15 cellular contexts compared by ENCODE assay signal in the genomic region with DNA sequence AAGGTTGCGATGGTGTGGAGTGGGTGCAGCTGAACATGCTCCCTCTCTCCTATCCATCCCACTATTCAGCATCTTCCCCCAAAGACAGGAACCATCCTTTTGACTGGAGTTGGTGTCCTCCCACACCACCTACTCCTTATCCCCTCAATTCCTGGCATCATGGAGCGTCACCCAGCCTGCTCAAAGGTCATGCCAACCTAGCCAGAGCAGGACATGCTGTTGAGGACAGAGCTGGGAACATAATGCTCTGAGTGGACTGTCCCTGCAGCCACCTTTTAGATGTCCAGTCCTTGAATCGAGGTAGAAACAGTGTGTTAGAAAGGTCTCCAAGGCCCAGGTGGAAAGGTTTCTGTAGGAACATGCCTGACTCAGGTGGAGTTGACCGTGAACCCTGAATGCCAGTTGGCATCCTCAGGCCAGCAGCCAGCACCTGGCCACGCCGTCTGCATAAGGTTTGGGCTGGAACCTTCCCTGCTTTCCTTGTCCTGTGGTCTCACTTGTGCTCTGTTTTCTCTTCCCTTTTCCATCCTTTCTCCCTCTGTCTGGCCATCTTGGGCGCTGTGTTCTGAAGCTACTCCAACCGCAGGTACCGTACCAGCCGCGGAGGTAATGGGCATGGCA. TPM values are rescaled to one million over a fixed set of nuclear protein-coding genes. Genes with fewer than 3 reads are reported as not detected.
DNase-seq lines count a peak whose midpoint lies in the region; ATAC-seq and TF ChIP-seq lines count a peak whose summit lies in the region.
"Had no signal": no experiment of that assay in that cellular context is flagged by ENCODE, and none has a peak within 500 bp of the region (broad histone marks: within the 10 kb centered on the region; RNA-seq: fewer than 3 reads in every experiment).

No MANE protein-coding gene starts in this region.

- H3K4me1 ChIP-seq in OCI-LY3 (ENCODE audit: low read length): peaks cover 21% of the 10 kb centered on the region
- H3K4me1 ChIP-seq in right lobe of liver: peaks cover 0 to 38% (median 11%) of the 10 kb centered on the region in 4 donors
- H3K4me1 ChIP-seq in foreskin keratinocyte: no peaks in the 10 kb centered on the region
- H3K4me1 ChIP-seq: SJCRH30 had no signal

- ATAC-seq in right lobe of liver (peak; percentile 21 to 46 (median 42)), natural killer cell (no peak), foreskin keratinocyte (no peak), GM18517 (IDR thresholded peaks at IDR 0.05; ENCODE audit: unreplicated experiment) (no peak)

- H3K27me3 ChIP-seq in OCI-LY3 (ENCODE audit: low read depth, low read length): peaks cover 27% of the 10 kb centered on the region
- H3K27me3 ChIP-seq in right lobe of liver: no peaks in the 10 kb centered on the region
- peaks cover 35% of the 10 kb centered on the region for H3K27me3 ChIP-seq in foreskin keratinocyte
- H3K27me3 ChIP-seq: SJCRH30 had no signal

- peaks cover 5 to 7% of the 10 kb centered on the region in 2 donors for H3K4me1 Mint-ChIP-seq in natural killer cell

- DNase-seq in right lobe of liver (no peak), substantia nigra (lab: John Stamatoyannopoulos, UW) (no peak), HK-2 (ENCODE audit: unreplicated experiment) (no peak), natural killer cell (no peak), foreskin keratinocyte (no peak)
- DNase-seq: ACHN; CD8-positive, alpha-beta memory T cell; DMS79 treated with DMSO at 0.1 percent for 48 hours; KBM-7; NCI-H510A; SJCRH30 had no signal

- H3K4me3 Mint-ChIP-seq in natural killer cell: no peak overlapping the region
- H3K4me3 Mint-ChIP-seq: CD8-positive, alpha-beta memory T cell had no signal

- no peaks in the 10 kb centered on the region for H3K36me3 Mint-ChIP-seq in natural killer cell
- H3K36me3 Mint-ChIP-seq: CD8-positive, alpha-beta memory T cell had no signal

- intact Hi-C loops in right lobe of liver (cut with DNase I) (no loop called here), natural killer cell (cut with micrococcal nuclease) (no loop called here)

- H3K4me3 ChIP-seq in OCI-LY3 (ENCODE audit: low read length) (no peak overlapping the region), right lobe of liver (no peak overlapping the region)
- H3K4me3 ChIP-seq: SJCRH30 had no signal

- H3K4me2 ChIP-seq in OCI-LY3 (ENCODE audit: low read length): peak overlapping the region; percentile 6; the same call in 1 of the 2 replicates

- H3K27ac Mint-ChIP-seq in natural killer cell: no peak overlapping the region
- H3K27ac Mint-ChIP-seq: CD8-positive, alpha-beta memory T cell had no signal

- TF ChIP-seq POLR2A in right lobe of liver (IDR thresholded peaks at IDR 0.05): peak; percentile 38

- H3K27ac ChIP-seq in OCI-LY3 (ENCODE audit: low read length) (no peak overlapping the region), cingulate gyrus (ENCODE audit: low read depth, low read length) (peak overlapping the region; percentile 99), right lobe of liver (no peak overlapping the region), substantia nigra (ENCODE audit: low read depth, low read length, poor library complexity, severe bottlenecking) (peak overlapping the region; percentile 98), foreskin keratinocyte (no peak overlapping the region)
- H3K27ac ChIP-seq: SJCRH30 had no signal

- no peak overlapping the region for H2AFZ ChIP-seq in OCI-LY3 (ENCODE audit: low read depth, low read length)

- TF ChIP-seq CTCF in OCI-LY3 (IDR thresholded peaks at IDR 0.05; ENCODE audit: low read depth, low read length): no peak
- TF ChIP-seq CTCF in right lobe of liver (IDR thresholded peaks at IDR 0.05): no peak
- TF ChIP-seq CTCF in natural killer cell (IDR thresholded peaks at IDR 0.05): no peak
- TF ChIP-seq CTCF in foreskin keratinocyte (conservative IDR thresholded peaks at IDR 0.05): no peak

- peaks cover 7 to 12% of the 10 kb centered on the region in 2 donors for H3K27me3 Mint-ChIP-seq in natural killer cell (ENCODE audit: low read depth in 2 of 2)

- no peak overlapping the region for H3K9ac ChIP-seq in OCI-LY3 (ENCODE audit: low read length)

- H3K9me3 Mint-ChIP-seq in natural killer cell: no peaks in the 10 kb centered on the region
- H3K9me3 Mint-ChIP-seq: CD8-positive, alpha-beta memory T cell had no signal

- 65% methylated on average over 8 of the region's 11 CpGs for WGBS in right lobe of liver (ENCODE audit: insufficient coverage, low coverage, low lambda C conversion rate, missing lambda C conversion rate)

- H4K20me1 ChIP-seq in OCI-LY3 (ENCODE audit: insufficient read depth, low read length): no peaks in the 10 kb centered on the region

- H3K79me2 ChIP-seq in OCI-LY3 (ENCODE audit: low read length): no peaks in the 10 kb centered on the region

- H3K36me3 ChIP-seq in OCI-LY3 (replicated peaks; ENCODE audit: low read depth, low read length): no peaks in the 10 kb centered on the region
- no peaks in the 10 kb centered on the region for H3K36me3 ChIP-seq in right lobe of liver

- H3K9me3 ChIP-seq in OCI-LY3 (ENCODE audit: insufficient read depth, low read length): no peaks in the 10 kb centered on the region
- no peaks in the 10 kb centered on the region for H3K9me3 ChIP-seq in right lobe of liver
- H3K9me3 ChIP-seq: SJCRH30 had no signal

RNA-seq across cellular contexts. Expression of gene CNTN2, which starts 52.2 kb away (rescaled TPM):
- total RNA-seq in right lobe of liver: under 1 TPM in 1 of 6 experiments, not detected in 5; 0.49 TPM
- total RNA-seq in natural killer cell: not detected
- not detected in 2 replicates for total RNA-seq in foreskin keratinocyte
- polyA plus RNA-seq in foreskin keratinocyte: not detected in 2 replicates
- total RNA-seq: CD8-positive, alpha-beta memory T cell; H7 had no signal
- polyA plus RNA-seq: CD8-positive, alpha-beta memory T cell had no signal

Comparison
In these comparisons a context has a peak if more than half of its experiments do, and no peak if none do; other contexts are left out.
1. H3K27ac ChIP-seq: peak in cingulate gyrus (single experiment) and substantia nigra (single experiment); none in OCI-LY3 (single experiment), right lobe of liver (0 of 3) and foreskin keratinocyte (single experiment).
2. ATAC-seq: peak in right lobe of liver (4 of 4); none in natural killer cell (0 of 3), foreskin keratinocyte (single experiment) and GM18517 (single experiment).